Comparison of ENCODE assay signal across 1 cellular context in the genomic region with DNA sequence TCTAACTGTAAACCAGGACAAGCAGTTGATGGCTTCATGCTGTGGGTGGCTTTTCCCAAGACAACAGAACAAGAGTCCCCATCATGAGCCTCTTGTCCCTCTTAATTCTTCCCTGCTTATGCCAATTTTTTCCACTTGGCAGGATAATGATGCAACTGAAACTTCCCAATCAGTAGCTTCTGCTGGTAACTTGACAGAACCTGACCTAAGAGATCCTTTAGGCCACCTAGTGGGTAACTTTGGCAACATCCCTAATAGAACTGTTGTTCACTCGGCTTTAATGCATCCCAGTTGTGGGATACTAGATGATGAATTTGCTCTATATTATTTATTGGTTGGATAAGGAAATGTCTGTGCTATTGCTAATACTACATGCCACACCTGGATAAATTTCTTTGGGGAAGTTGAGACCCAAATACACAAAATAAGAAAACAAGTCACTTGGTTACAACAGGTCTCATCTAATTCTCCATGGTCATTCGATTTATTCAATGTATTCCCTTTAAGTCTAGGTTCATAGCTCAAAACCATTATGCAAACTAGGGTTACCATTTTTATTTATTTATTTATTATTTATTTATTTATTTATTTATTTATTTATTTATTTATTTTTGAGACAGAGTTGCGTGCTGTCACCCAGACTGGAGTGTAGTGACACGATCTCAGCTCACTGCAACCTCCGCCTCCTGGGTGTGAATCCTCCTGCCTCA.
A peak's percentile ranks its signal among the peaks of the same experiment; 100 is the strongest.
TF ChIP-seq lines count a peak whose summit lies in the region.

No MANE protein-coding gene starts in this region.

TF ChIP-seq in HEK293, 187 proteins besides CTCF, POLR2A, EP300 and RAD21 (continued from another document and continues in another):
- TF ChIP-seq, protein P1, sequence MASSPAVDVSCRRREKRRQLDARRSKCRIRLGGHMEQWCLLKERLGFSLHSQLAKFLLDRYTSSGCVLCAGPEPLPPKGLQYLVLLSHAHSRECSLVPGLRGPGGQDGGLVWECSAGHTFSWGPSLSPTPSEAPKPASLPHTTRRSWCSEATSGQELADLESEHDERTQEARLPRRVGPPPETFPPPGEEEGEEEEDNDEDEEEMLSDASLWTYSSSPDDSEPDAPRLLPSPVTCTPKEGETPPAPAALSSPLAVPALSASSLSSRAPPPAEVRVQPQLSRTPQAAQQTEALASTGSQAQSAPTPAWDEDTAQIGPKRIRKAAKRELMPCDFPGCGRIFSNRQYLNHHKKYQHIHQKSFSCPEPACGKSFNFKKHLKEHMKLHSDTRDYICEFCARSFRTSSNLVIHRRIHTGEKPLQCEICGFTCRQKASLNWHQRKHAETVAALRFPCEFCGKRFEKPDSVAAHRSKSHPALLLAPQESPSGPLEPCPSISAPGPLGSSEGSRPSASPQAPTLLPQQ (tag by site-specific recombination; IDR thresholded peaks at IDR 0.05): no peak
- TF ChIP-seq MYNN (tag by site-specific recombination; IDR thresholded peaks at IDR 0.05; ENCODE audit: borderline replicate concordance): no peak
- TF ChIP-seq BCL11B (tag by site-specific recombination; IDR thresholded peaks at IDR 0.05; ENCODE audit: low read depth): no peak; the same call in 1 of the 2 replicates
- no peak for TF ChIP-seq ZNF473 (tag by site-specific recombination; IDR thresholded peaks at IDR 0.05)
- TF ChIP-seq ZNF571 (tag by site-specific recombination; IDR thresholded peaks at IDR 0.05): no peak
- TF ChIP-seq, protein P2, sequence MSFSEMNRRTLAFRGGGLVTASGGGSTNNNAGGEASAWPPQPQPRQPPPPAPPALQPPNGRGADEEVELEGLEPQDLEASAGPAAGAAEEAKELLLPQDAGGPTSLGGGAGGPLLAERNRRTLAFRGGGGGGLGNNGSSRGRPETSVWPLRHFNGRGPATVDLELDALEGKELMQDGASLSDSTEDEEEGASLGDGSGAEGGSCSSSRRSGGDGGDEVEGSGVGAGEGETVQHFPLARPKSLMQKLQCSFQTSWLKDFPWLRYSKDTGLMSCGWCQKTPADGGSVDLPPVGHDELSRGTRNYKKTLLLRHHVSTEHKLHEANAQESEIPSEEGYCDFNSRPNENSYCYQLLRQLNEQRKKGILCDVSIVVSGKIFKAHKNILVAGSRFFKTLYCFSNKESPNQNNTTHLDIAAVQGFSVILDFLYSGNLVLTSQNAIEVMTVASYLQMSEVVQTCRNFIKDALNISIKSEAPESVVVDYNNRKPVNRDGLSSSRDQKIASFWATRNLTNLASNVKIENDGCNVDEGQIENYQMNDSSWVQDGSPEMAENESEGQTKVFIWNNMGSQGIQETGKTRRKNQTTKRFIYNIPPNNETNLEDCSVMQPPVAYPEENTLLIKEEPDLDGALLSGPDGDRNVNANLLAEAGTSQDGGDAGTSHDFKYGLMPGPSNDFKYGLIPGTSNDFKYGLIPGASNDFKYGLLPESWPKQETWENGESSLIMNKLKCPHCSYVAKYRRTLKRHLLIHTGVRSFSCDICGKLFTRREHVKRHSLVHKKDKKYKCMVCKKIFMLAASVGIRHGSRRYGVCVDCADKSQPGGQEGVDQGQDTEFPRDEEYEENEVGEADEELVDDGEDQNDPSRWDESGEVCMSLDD (tag by site-specific recombination; IDR thresholded peaks at IDR 0.05): no peak
- TF ChIP-seq, protein P3, sequence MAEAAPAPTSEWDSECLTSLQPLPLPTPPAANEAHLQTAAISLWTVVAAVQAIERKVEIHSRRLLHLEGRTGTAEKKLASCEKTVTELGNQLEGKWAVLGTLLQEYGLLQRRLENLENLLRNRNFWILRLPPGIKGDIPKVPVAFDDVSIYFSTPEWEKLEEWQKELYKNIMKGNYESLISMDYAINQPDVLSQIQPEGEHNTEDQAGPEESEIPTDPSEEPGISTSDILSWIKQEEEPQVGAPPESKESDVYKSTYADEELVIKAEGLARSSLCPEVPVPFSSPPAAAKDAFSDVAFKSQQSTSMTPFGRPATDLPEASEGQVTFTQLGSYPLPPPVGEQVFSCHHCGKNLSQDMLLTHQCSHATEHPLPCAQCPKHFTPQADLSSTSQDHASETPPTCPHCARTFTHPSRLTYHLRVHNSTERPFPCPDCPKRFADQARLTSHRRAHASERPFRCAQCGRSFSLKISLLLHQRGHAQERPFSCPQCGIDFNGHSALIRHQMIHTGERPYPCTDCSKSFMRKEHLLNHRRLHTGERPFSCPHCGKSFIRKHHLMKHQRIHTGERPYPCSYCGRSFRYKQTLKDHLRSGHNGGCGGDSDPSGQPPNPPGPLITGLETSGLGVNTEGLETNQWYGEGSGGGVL (tag by site-specific recombination; IDR thresholded peaks at IDR 0.05): no peak
- no peak for TF ChIP-seq ZSCAN30 (tag by site-specific recombination; IDR thresholded peaks at IDR 0.05)
- TF ChIP-seq ZNF544 (tag by site-specific recombination; IDR thresholded peaks at IDR 0.05): no peak
- peak; percentile 78 for TF ChIP-seq ZNF501 (tag by site-specific recombination; IDR thresholded peaks at IDR 0.05)
- TF ChIP-seq, protein P4, sequence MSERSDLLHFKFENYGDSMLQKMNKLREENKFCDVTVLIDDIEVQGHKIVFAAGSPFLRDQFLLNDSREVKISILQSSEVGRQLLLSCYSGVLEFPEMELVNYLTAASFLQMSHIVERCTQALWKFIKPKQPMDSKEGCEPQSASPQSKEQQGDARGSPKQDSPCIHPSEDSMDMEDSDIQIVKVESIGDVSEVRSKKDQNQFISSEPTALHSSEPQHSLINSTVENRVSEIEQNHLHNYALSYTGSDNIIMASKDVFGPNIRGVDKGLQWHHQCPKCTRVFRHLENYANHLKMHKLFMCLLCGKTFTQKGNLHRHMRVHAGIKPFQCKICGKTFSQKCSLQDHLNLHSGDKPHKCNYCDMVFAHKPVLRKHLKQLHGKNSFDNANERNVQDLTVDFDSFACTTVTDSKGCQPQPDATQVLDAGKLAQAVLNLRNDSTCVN (tag by site-specific recombination; optimal IDR thresholded peaks at IDR 0.05): no peak
- 0 out of 2 replicates have a peak, but pooled peaks have one; percentile 25 for TF ChIP-seq ZNF24 (tag by site-specific recombination; IDR thresholded peaks at IDR 0.05)
- TF ChIP-seq YY2 (tag by site-specific recombination; IDR thresholded peaks at IDR 0.05): no peak
- TF ChIP-seq ZNF112 (tag by site-specific recombination; IDR thresholded peaks at IDR 0.05): no peak
- 0 out of 2 replicates have a peak, but pooled peaks have one; percentile 64 for TF ChIP-seq ZNF223 (tag by site-specific recombination; IDR thresholded peaks at IDR 0.05)
- no peak for TF ChIP-seq ZNF600 (tag by site-specific recombination; IDR thresholded peaks at IDR 0.05)
- TF ChIP-seq WT1 (tag by site-specific recombination; IDR thresholded peaks at IDR 0.05): no peak
- no peak for TF ChIP-seq ZNF239 (tag by site-specific recombination; IDR thresholded peaks at IDR 0.05)
- TF ChIP-seq ZNF510 (tag by site-specific recombination; IDR thresholded peaks at IDR 0.05; ENCODE audit: insufficient replicate concordance): peak; percentile 90
- no peak for TF ChIP-seq TRIM28 (IDR thresholded peaks at IDR 0.05; ENCODE audit: borderline replicate concordance, low read length)
- peak; percentile 97 for TF ChIP-seq ZNF394 (tag by site-specific recombination; IDR thresholded peaks at IDR 0.05; ENCODE audit: borderline replicate concordance)
- no peak for TF ChIP-seq ZNF76 (tag by site-specific recombination; IDR thresholded peaks at IDR 0.05; ENCODE audit: borderline replicate concordance, low read depth)
- TF ChIP-seq ZNF521 (tag by site-specific recombination; IDR thresholded peaks at IDR 0.05): no peak
- TF ChIP-seq ZNF155 (tag by site-specific recombination; IDR thresholded peaks at IDR 0.05): no peak
- no peak for TF ChIP-seq ZNF549 (tag by site-specific recombination; IDR thresholded peaks at IDR 0.05)
- TF ChIP-seq ZNF624 (tag by site-specific recombination; IDR thresholded peaks at IDR 0.05): no peak
- TF ChIP-seq, protein P5, sequence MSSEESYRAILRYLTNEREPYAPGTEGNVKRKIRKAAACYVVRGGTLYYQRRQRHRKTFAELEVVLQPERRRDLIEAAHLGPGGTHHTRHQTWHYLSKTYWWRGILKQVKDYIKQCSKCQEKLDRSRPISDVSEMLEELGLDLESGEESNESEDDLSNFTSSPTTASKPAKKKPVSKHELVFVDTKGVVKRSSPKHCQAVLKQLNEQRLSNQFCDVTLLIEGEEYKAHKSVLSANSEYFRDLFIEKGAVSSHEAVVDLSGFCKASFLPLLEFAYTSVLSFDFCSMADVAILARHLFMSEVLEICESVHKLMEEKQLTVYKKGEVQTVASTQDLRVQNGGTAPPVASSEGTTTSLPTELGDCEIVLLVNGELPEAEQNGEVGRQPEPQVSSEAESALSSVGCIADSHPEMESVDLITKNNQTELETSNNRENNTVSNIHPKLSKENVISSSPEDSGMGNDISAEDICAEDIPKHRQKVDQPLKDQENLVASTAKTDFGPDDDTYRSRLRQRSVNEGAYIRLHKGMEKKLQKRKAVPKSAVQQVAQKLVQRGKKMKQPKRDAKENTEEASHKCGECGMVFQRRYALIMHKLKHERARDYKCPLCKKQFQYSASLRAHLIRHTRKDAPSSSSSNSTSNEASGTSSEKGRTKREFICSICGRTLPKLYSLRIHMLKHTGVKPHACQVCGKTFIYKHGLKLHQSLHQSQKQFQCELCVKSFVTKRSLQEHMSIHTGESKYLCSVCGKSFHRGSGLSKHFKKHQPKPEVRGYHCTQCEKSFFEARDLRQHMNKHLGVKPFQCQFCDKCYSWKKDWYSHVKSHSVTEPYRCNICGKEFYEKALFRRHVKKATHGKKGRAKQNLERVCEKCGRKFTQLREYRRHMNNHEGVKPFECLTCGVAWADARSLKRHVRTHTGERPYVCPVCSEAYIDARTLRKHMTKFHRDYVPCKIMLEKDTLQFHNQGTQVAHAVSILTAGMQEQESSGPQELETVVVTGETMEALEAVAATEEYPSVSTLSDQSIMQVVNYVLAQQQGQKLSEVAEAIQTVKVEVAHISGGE (tag by site-specific recombination; conservative IDR thresholded peaks at IDR 0.05; ENCODE audit: low read depth): peak; percentile 88
- TF ChIP-seq SP7 (tag by site-specific recombination; IDR thresholded peaks at IDR 0.05): no peak
- TF ChIP-seq, protein P6, sequence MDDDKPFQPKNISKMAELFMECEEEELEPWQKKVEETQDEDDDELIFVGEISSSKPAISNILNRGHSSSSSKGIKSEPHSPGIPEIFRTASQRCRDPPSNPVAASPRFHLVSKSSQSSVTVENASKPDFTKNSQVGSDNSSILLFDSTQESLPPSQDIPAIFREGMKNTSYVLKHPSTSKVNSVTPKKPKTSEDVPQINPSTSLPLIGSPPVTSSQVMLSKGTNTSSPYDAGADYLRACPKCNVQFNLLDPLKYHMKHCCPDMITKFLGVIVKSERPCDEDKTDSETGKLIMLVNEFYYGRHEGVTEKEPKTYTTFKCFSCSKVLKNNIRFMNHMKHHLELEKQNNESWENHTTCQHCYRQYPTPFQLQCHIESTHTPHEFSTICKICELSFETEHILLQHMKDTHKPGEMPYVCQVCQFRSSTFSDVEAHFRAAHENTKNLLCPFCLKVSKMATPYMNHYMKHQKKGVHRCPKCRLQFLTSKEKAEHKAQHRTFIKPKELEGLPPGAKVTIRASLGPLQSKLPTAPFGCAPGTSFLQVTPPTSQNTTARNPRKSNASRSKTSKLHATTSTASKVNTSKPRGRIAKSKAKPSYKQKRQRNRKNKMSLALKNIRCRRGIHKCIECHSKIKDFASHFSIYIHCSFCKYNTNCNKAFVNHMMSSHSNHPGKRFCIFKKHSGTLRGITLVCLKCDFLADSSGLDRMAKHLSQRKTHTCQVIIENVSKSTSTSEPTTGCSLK (tag by site-specific recombination; IDR thresholded peaks at IDR 0.05): no peak
- no peak for TF ChIP-seq HOXD13 (CRISPR knock-in tag; IDR thresholded peaks at IDR 0.05; ENCODE audit: borderline replicate concordance)
- TF ChIP-seq, protein P7, sequence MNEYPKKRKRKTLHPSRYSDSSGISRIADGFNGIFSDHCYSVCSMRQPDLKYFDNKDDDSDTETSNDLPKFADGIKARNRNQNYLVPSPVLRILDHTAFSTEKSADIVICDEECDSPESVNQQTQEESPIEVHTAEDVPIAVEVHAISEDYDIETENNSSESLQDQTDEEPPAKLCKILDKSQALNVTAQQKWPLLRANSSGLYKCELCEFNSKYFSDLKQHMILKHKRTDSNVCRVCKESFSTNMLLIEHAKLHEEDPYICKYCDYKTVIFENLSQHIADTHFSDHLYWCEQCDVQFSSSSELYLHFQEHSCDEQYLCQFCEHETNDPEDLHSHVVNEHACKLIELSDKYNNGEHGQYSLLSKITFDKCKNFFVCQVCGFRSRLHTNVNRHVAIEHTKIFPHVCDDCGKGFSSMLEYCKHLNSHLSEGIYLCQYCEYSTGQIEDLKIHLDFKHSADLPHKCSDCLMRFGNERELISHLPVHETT (tag by site-specific recombination; IDR thresholded peaks at IDR 0.05): 0 out of 2 replicates have a peak, but pooled peaks have one; percentile 31
- no peak for TF ChIP-seq OVOL3 (tag by site-specific recombination; IDR thresholded peaks at IDR 0.05)
- no peak for TF ChIP-seq ZNF10 (tag by site-specific recombination; IDR thresholded peaks at IDR 0.05)
- peak; percentile 88 for TF ChIP-seq ZNF433 (tag by site-specific recombination; IDR thresholded peaks at IDR 0.05; ENCODE audit: low read depth)
- TF ChIP-seq ZNF623 (tag by site-specific recombination; IDR thresholded peaks at IDR 0.05): peak; percentile 90
- TF ChIP-seq IKZF3 (tag by site-specific recombination; IDR thresholded peaks at IDR 0.05): no peak
- TF ChIP-seq ZBTB1 (tag by site-specific recombination; IDR thresholded peaks at IDR 0.05): peak; percentile 81; the same call in 1 of the 2 replicates
- TF ChIP-seq EGR2 (tag by site-specific recombination; IDR thresholded peaks at IDR 0.05; ENCODE audit: low read depth): no peak
- TF ChIP-seq ZNF248 (tag by site-specific recombination; IDR thresholded peaks at IDR 0.05): no peak
- TF ChIP-seq MEIS1 (CRISPR knock-in tag; IDR thresholded peaks at IDR 0.05; ENCODE audit: borderline replicate concordance): no peak
- TF ChIP-seq ZSCAN16 (tag by site-specific recombination; IDR thresholded peaks at IDR 0.05): no peak
- TF ChIP-seq PRDM1 (tag by site-specific recombination; IDR thresholded peaks at IDR 0.05): no peak
- TF ChIP-seq, protein P8, sequence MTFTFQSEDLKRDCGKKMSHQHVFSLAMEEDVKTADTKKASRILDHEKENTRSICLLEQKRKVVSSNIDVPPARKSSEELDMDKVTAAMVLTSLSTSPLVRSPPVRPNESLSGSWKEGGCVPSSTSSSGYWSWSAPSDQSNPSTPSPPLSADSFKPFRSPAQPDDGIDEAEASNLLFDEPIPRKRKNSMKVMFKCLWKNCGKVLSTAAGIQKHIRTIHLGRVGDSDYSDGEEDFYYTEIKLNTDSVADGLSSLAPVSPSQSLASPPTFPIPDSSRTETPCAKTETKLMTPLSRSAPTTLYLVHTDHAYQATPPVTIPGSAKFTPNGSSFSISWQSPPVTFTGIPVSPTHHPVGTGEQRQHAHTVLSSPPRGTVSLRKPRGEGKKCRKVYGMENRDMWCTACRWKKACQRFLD (tag by site-specific recombination; IDR thresholded peaks at IDR 0.05): peak; percentile 56; the same call in 1 of the 2 replicates
- TF ChIP-seq, protein P9, sequence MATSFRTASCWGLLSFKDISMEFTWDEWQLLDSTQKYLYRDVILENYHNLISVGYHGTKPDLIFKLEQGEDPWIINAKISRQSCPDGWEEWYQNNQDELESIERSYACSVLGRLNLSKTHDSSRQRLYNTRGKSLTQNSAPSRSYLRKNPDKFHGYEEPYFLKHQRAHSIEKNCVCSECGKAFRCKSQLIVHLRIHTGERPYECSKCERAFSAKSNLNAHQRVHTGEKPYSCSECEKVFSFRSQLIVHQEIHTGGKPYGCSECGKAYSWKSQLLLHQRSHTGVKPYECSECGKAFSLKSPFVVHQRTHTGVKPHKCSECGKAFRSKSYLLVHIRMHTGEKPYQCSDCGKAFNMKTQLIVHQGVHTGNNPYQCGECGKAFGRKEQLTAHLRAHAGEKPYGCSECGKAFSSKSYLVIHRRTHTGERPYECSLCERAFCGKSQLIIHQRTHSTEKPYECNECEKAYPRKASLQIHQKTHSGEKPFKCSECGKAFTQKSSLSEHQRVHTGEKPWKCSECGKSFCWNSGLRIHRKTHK (tag by site-specific recombination; IDR thresholded peaks at IDR 0.05): no peak
- no peak for TF ChIP-seq ZNF701 (tag by site-specific recombination; IDR thresholded peaks at IDR 0.05)
